In genomic region chr7:5532520-5533335, GRCh38 we compare ENCODE assay signal across 1 cellular context.
A peak's percentile ranks its signal among the peaks of the same experiment; 100 is the strongest.
TF ChIP-seq lines count a peak whose summit lies in the region.

No MANE protein-coding gene starts in this region.

TF ChIP-seq in K562, 482 proteins besides CTCF, POLR2A, EP300 and RAD21 (continued from another document):
- peak; percentile 78; the same call in 1 of the 2 replicates for TF ChIP-seq TFAP4 (CRISPR knock-in tag; IDR thresholded peaks at IDR 0.05; ENCODE audit: borderline replicate concordance)
- no peak for TF ChIP-seq NR2C2 (CRISPR knock-in tag; IDR thresholded peaks at IDR 0.05)
- no peak for TF ChIP-seq NR2C2 (tag; IDR thresholded peaks at IDR 0.05)
- TF ChIP-seq ZNF324 (CRISPR knock-in tag; IDR thresholded peaks at IDR 0.05): no peak
- TF ChIP-seq PHF8 (IDR thresholded peaks at IDR 0.05; ENCODE audit: borderline replicate concordance, low read length): peak; percentile 40; the same call in 1 of the 2 replicates
- TF ChIP-seq, protein P1, sequence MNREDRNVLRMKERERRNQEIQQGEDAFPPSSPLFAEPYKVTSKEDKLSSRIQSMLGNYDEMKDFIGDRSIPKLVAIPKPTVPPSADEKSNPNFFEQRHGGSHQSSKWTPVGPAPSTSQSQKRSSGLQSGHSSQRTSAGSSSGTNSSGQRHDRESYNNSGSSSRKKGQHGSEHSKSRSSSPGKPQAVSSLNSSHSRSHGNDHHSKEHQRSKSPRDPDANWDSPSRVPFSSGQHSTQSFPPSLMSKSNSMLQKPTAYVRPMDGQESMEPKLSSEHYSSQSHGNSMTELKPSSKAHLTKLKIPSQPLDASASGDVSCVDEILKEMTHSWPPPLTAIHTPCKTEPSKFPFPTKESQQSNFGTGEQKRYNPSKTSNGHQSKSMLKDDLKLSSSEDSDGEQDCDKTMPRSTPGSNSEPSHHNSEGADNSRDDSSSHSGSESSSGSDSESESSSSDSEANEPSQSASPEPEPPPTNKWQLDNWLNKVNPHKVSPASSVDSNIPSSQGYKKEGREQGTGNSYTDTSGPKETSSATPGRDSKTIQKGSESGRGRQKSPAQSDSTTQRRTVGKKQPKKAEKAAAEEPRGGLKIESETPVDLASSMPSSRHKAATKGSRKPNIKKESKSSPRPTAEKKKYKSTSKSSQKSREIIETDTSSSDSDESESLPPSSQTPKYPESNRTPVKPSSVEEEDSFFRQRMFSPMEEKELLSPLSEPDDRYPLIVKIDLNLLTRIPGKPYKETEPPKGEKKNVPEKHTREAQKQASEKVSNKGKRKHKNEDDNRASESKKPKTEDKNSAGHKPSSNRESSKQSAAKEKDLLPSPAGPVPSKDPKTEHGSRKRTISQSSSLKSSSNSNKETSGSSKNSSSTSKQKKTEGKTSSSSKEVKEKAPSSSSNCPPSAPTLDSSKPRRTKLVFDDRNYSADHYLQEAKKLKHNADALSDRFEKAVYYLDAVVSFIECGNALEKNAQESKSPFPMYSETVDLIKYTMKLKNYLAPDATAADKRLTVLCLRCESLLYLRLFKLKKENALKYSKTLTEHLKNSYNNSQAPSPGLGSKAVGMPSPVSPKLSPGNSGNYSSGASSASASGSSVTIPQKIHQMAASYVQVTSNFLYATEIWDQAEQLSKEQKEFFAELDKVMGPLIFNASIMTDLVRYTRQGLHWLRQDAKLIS (CRISPR knock-in tag; IDR thresholded peaks at IDR 0.05): peak; percentile 51; the same call in 1 of the 2 replicates
- no peak for TF ChIP-seq RFX1 (IDR thresholded peaks at IDR 0.05)
- no peak for TF ChIP-seq ZFP30 (CRISPR knock-in tag; IDR thresholded peaks at IDR 0.05; ENCODE audit: borderline replicate concordance)
- 0 out of 2 replicates have a peak, but pooled peaks have one; percentile 20 for TF ChIP-seq KAT7 (CRISPR knock-in tag; IDR thresholded peaks at IDR 0.05; ENCODE audit: borderline replicate concordance)
- TF ChIP-seq L3MBTL2 (IDR thresholded peaks at IDR 0.05): peak; percentile 40; the same call in 1 of the 2 replicates
- no peak for TF ChIP-seq SAFB (IDR thresholded peaks at IDR 0.05; ENCODE audit: borderline replicate concordance, low read depth, low read length)
- no peak for TF ChIP-seq MAFF (IDR thresholded peaks at IDR 0.05; ENCODE audit: low read length)
- TF ChIP-seq HCFC1 (IDR thresholded peaks at IDR 0.05; ENCODE audit: low read depth, low read length): no peak
- no peak for TF ChIP-seq MCM7 (IDR thresholded peaks at IDR 0.05)
- no peak for TF ChIP-seq FUS (optimal IDR thresholded peaks at IDR 0.05; ENCODE audit: low read depth, low read length)
- TF ChIP-seq CXXC5 (CRISPR knock-in tag; IDR thresholded peaks at IDR 0.05): peak; percentile 58
- peak; percentile 84 for TF ChIP-seq HDGF (IDR thresholded peaks at IDR 0.05)
- TF ChIP-seq, protein P2, sequence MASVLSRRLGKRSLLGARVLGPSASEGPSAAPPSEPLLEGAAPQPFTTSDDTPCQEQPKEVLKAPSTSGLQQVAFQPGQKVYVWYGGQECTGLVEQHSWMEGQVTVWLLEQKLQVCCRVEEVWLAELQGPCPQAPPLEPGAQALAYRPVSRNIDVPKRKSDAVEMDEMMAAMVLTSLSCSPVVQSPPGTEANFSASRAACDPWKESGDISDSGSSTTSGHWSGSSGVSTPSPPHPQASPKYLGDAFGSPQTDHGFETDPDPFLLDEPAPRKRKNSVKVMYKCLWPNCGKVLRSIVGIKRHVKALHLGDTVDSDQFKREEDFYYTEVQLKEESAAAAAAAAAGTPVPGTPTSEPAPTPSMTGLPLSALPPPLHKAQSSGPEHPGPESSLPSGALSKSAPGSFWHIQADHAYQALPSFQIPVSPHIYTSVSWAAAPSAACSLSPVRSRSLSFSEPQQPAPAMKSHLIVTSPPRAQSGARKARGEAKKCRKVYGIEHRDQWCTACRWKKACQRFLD (CRISPR knock-in tag; IDR thresholded peaks at IDR 0.05): no peak
- no peak for TF ChIP-seq ZNF24 (IDR thresholded peaks at IDR 0.05)
- no peak for TF ChIP-seq SIX5 (IDR thresholded peaks at IDR 0.05; ENCODE audit: borderline replicate concordance in 1 of 2, insufficient read depth in 1 of 2, low read depth in 1 of 2, low read length in 2 of 2)
- TF ChIP-seq, protein P3, sequence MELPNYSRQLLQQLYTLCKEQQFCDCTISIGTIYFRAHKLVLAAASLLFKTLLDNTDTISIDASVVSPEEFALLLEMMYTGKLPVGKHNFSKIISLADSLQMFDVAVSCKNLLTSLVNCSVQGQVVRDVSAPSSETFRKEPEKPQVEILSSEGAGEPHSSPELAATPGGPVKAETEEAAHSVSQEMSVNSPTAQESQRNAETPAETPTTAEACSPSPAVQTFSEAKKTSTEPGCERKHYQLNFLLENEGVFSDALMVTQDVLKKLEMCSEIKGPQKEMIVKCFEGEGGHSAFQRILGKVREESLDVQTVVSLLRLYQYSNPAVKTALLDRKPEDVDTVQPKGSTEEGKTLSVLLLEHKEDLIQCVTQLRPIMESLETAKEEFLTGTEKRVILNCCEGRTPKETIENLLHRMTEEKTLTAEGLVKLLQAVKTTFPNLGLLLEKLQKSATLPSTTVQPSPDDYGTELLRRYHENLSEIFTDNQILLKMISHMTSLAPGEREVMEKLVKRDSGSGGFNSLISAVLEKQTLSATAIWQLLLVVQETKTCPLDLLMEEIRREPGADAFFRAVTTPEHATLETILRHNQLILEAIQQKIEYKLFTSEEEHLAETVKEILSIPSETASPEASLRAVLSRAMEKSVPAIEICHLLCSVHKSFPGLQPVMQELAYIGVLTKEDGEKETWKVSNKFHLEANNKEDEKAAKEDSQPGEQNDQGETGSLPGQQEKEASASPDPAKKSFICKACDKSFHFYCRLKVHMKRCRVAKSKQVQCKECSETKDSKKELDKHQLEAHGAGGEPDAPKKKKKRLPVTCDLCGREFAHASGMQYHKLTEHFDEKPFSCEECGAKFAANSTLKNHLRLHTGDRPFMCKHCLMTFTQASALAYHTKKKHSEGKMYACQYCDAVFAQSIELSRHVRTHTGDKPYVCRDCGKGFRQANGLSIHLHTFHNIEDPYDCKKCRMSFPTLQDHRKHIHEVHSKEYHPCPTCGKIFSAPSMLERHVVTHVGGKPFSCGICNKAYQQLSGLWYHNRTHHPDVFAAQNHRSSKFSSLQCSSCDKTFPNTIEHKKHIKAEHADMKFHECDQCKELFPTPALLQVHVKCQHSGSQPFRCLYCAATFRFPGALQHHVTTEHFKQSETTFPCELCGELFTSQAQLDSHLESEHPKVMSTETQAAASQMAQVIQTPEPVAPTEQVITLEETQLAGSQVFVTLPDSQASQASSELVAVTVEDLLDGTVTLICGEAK (IDR thresholded peaks at IDR 0.05): 0 out of 2 replicates have a peak, but pooled peaks have one; percentile 16
- TF ChIP-seq, protein P3 (CRISPR knock-in tag; IDR thresholded peaks at IDR 0.05): no peak
- TF ChIP-seq SRF (CRISPR knock-in tag; IDR thresholded peaks at IDR 0.05): peak in 1 of 2 experiments; percentile 71; a peak in 1 of 4 replicates
- no peak for TF ChIP-seq IFI16 (CRISPR knock-in tag; IDR thresholded peaks at IDR 0.05)
- TF ChIP-seq NONO (IDR thresholded peaks at IDR 0.05; ENCODE audit: low read depth in 2 of 2, low read length in 1 of 2): no peak
- peak; percentile 68 for TF ChIP-seq RBFOX2 (IDR thresholded peaks at IDR 0.05; ENCODE audit: low read depth, low read length)
- no peak for TF ChIP-seq PYGO2 (tag; IDR thresholded peaks at IDR 0.05)
- no peak for TF ChIP-seq KHSRP (IDR thresholded peaks at IDR 0.05)
- TF ChIP-seq CEBPB (tag; IDR thresholded peaks at IDR 0.05): no peak
- no peak for TF ChIP-seq TBL1XR1 (IDR thresholded peaks at IDR 0.05; ENCODE audit: low read length in 2 of 2)
- peak; percentile 62 for TF ChIP-seq POLR2G (IDR thresholded peaks at IDR 0.05; ENCODE audit: low read depth, low read length)
- TF ChIP-seq PHB (CRISPR knock-in tag; IDR thresholded peaks at IDR 0.05): 0 out of 2 replicates have a peak, but pooled peaks have one; percentile 22
- no peak for TF ChIP-seq DNMT1 (IDR thresholded peaks at IDR 0.05)
- TF ChIP-seq, protein P4, sequence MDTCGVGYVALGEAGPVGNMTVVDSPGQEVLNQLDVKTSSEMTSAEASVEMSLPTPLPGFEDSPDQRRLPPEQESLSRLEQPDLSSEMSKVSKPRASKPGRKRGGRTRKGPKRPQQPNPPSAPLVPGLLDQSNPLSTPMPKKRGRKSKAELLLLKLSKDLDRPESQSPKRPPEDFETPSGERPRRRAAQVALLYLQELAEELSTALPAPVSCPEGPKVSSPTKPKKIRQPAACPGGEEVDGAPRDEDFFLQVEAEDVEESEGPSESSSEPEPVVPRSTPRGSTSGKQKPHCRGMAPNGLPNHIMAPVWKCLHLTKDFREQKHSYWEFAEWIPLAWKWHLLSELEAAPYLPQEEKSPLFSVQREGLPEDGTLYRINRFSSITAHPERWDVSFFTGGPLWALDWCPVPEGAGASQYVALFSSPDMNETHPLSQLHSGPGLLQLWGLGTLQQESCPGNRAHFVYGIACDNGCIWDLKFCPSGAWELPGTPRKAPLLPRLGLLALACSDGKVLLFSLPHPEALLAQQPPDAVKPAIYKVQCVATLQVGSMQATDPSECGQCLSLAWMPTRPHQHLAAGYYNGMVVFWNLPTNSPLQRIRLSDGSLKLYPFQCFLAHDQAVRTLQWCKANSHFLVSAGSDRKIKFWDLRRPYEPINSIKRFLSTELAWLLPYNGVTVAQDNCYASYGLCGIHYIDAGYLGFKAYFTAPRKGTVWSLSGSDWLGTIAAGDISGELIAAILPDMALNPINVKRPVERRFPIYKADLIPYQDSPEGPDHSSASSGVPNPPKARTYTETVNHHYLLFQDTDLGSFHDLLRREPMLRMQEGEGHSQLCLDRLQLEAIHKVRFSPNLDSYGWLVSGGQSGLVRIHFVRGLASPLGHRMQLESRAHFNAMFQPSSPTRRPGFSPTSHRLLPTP (IDR thresholded peaks at IDR 0.05; ENCODE audit: borderline replicate concordance, extremely low read depth, insufficient read length): no peak
- no peak for TF ChIP-seq PHF20 (IDR thresholded peaks at IDR 0.05; ENCODE audit: partially characterized antibody)
- no peak for TF ChIP-seq ASH1L (IDR thresholded peaks at IDR 0.05; ENCODE audit: borderline replicate concordance, low read depth, partially characterized antibody)
- TF ChIP-seq BACH1 (tag; IDR thresholded peaks at IDR 0.05): no peak
- TF ChIP-seq ZFX (CRISPR knock-in tag; IDR thresholded peaks at IDR 0.05): peak; percentile 66
- TF ChIP-seq TEAD1 (CRISPR knock-in tag; IDR thresholded peaks at IDR 0.05): 0 out of 4 replicates have a peak, but pooled peaks of 1 of the 2 experiments have one; percentile 17
- no peak for TF ChIP-seq BRCA1 (IDR thresholded peaks at IDR 0.05)
- TF ChIP-seq BRCA1 (CRISPR knock-in tag; IDR thresholded peaks at IDR 0.05): no peak
